8 cellular contexts compared by ENCODE assay signal in the genomic region with DNA sequence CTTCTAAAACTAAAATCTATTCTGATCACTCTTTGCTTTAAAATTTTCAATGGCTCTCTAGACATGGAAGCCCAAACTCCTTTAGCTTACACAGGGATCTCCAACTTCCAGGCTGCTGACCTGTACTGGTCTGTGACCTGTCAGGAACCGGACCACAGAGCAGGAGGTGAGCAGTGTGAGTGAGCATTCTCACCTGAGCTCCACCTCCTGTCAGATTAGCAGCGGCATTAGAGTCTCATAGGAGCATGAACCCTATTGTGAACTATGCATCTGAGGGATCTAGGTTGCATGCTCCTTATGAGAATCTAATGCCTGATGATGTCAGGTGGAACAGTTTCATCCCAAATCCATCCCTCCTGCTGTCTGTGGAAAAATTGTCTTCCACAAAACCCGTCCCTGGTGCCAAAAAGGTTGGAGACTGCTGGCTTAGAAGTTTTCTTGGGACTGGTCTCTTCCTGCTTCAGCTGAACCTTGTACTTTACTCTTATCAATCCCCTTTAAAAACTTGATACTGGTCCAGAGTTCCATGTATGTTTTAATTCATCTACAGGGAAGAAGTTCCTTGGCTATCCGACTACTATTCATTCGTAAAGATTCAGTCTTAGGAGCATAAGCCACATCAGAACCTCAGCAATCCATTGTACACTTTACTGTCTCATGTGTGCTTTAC.
"Had no signal": no experiment of that assay in that cellular context is flagged by ENCODE, and none has a peak within 500 bp of the region (broad histone marks: within the 10 kb centered on the region; RNA-seq: fewer than 3 reads in every experiment).

No MANE protein-coding gene starts in this region.

- FAIRE-seq: G401.6, GM12878, GM12891, GM12892, GM18507, GM19239 had no signal

- H3K4me3 ChIP-seq: GM12878 had no signal

- ATAC-seq: GM12878 had no signal

- DNase-seq: GDM1, GF-D8 had no signal
